In genomic region chr3:67486883-67487282, GRCh38 we compare ENCODE assay signal across 5 cellular contexts.
"Had no signal": no experiment of that assay in that cellular context is flagged by ENCODE, and none has a peak within 500 bp of the region (broad histone marks: within the 10 kb centered on the region; RNA-seq: fewer than 3 reads in every experiment).

No MANE protein-coding gene starts in this region.

- H3K9me3 Mint-ChIP-seq: GM23338, H9 had no signal

- H3K27ac Mint-ChIP-seq: GM23338, H9 had no signal

- H3K4me3 ChIP-seq: GM23338, K562 had no signal

- DNase-seq: H9, HCEC 1CT, IMR-90 had no signal

- ATAC-seq: GM23338, K562 had no signal

- H3K4me3 Mint-ChIP-seq: GM23338, H9 had no signal
